Comparison of ENCODE assay signal across 1 cellular context in the genomic region with DNA sequence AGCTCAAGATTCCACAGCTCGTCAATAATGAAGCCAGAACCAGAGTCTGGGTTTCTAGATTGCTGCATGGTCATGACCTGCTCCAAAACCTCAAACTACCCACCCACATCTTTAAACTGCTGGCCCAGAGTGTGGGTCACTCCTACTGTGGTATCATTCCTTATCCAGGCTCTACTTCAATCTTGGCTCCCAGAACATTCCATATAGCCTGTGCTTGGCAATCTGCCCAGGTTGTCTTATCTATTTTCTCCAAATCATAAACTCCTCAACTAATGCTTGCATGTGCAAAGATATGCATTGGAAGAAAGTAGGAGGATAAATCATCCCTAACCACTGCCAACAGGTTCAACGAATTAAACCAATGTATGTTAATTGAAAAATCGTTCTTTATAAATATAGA.
TF ChIP-seq lines count a peak whose summit lies in the region.

No MANE protein-coding gene starts in this region.

TF ChIP-seq in IMR-90, 13 proteins besides CTCF, POLR2A, EP300 and RAD21 (continued from another document):
- TF ChIP-seq FOS (IDR thresholded peaks at IDR 0.05; ENCODE audit: low read depth, low read length): no peak
- no peak for TF ChIP-seq RFX5 (IDR thresholded peaks at IDR 0.05; ENCODE audit: low read depth, low read length)
- no peak for TF ChIP-seq NFE2L2 (IDR thresholded peaks at IDR 0.05; ENCODE audit: low read depth, low read length)
- no peak for TF ChIP-seq MAZ (IDR thresholded peaks at IDR 0.05; ENCODE audit: borderline replicate concordance, low read depth, low read length)
- TF ChIP-seq CEBPB (IDR thresholded peaks at IDR 0.05; ENCODE audit: low read depth, low read length): no peak
- TF ChIP-seq MXI1 (IDR thresholded peaks at IDR 0.05; ENCODE audit: borderline replicate concordance, low read depth, low read length): no peak
- TF ChIP-seq, protein P1, sequence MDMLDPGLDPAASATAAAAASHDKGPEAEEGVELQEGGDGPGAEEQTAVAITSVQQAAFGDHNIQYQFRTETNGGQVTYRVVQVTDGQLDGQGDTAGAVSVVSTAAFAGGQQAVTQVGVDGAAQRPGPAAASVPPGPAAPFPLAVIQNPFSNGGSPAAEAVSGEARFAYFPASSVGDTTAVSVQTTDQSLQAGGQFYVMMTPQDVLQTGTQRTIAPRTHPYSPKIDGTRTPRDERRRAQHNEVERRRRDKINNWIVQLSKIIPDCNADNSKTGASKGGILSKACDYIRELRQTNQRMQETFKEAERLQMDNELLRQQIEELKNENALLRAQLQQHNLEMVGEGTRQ (IDR thresholded peaks at IDR 0.05; ENCODE audit: low read depth, low read length): no peak
- TF ChIP-seq MAFK (IDR thresholded peaks at IDR 0.05; ENCODE audit: low read depth, low read length): no peak
- no peak for TF ChIP-seq SMC3 (IDR thresholded peaks at IDR 0.05; ENCODE audit: low read depth, low read length)
